Comparison of ENCODE assay signal across 24 cellular contexts in genomic region chr4:180566492-180566891, GRCh38.
"Had no signal": no experiment of that assay in that cellular context is flagged by ENCODE, and none has a peak within 500 bp of the region (broad histone marks: within the 10 kb centered on the region; RNA-seq: fewer than 3 reads in every experiment).

No MANE protein-coding gene starts in this region.

- H3K4me1 Mint-ChIP-seq: activated CD4-positive, alpha-beta T cell treated with anti-CD3 and anti-CD28 coated beads, Interleukin-2, amount 10 ng/mL, durations not matched to agents 7 days and 5 days; activated naive CD8-positive, alpha-beta T cell treated with anti-CD3 and anti-CD28 coated beads, Interleukin-2, amount 50 U/mL, for 24 hours had no signal

- H3K27ac ChIP-seq: brain microvascular endothelial cell, cardiac muscle cell, KMS-11, VCaP had no signal

- H3K36me3 Mint-ChIP-seq: activated CD4-positive, alpha-beta memory T cell treated with anti-CD3 and anti-CD28 coated beads for 36 hours had no signal

- DNase-seq: activated CD4-positive, alpha-beta memory T cell treated with anti-CD3 and anti-CD28 coated beads for 36 hours; activated CD4-positive, alpha-beta T cell treated with anti-CD3 and anti-CD28 coated beads, Interleukin-2, amount 10 ng/mL, durations not matched to agents 7 days and 5 days; activated CD4-positive, CD25-positive, alpha-beta regulatory T cell; activated CD8-positive, alpha-beta memory T cell treated with anti-CD3 and anti-CD28 coated beads for 24 hours; activated effector memory CD4-positive, alpha-beta T cell treated with anti-CD3 and anti-CD28 coated beads, Interleukin-2, amount 50 U/mL, for 16 hours; activated naive CD4-positive, alpha-beta T cell treated with Interleukin-2 at 50 U/mL for 16 hours; activated naive CD8-positive, alpha-beta T cell treated with anti-CD3 and anti-CD28 coated beads, Interleukin-2, amount 50 U/mL, for 24 hours; activated T-cell treated with anti-CD3 and anti-CD28 coated beads, Interleukin-2, amount 50 U/mL, for 4 hours; amniotic stem cell; brain microvascular endothelial cell; NCI-H1092; NCI-H1417 treated with DMSO at 0.1 percent for 48 hours; NCI-H1694 treated with DMSO at 0.1 percent for 48 hours; NCI-H2029 treated with DMSO at 0.1 percent for 48 hours; NCI-H345; NCI-H510A; NCI-H526 treated with DMSO at 0.1 percent for 48 hours; NCI-H82; T-helper 1 cell had no signal

- H3K27me3 ChIP-seq: brain microvascular endothelial cell, cardiac muscle cell had no signal

- H3K4me2 ChIP-seq: KMS-11 had no signal

- H3K4me3 Mint-ChIP-seq: activated CD4-positive, alpha-beta memory T cell treated with anti-CD3 and anti-CD28 coated beads for 36 hours; activated CD4-positive, alpha-beta T cell treated with anti-CD3 and anti-CD28 coated beads, Interleukin-2, amount 10 ng/mL, durations not matched to agents 7 days and 5 days; activated naive CD8-positive, alpha-beta T cell treated with anti-CD3 and anti-CD28 coated beads, Interleukin-2, amount 50 U/mL, for 24 hours; activated T-cell treated with anti-CD3 and anti-CD28 coated beads, Interleukin-2, amount 50 U/mL, for 4 hours had no signal

- H3K9ac ChIP-seq: KMS-11 had no signal

- H3K4me3 ChIP-seq: cardiac muscle cell, SK-N-MC had no signal

- H3K27ac Mint-ChIP-seq: activated CD4-positive, alpha-beta memory T cell treated with anti-CD3 and anti-CD28 coated beads for 36 hours; activated CD4-positive, alpha-beta T cell treated with anti-CD3 and anti-CD28 coated beads, Interleukin-2, amount 10 ng/mL, durations not matched to agents 7 days and 5 days; activated naive CD4-positive, alpha-beta T cell treated with anti-CD3 and anti-CD28 coated beads, Interleukin-2, amount 50 U/mL, for 72 hours; activated naive CD8-positive, alpha-beta T cell treated with anti-CD3 and anti-CD28 coated beads, Interleukin-2, amount 50 U/mL, for 24 hours had no signal

- ATAC-seq: activated naive CD4-positive, alpha-beta T cell treated with anti-CD3 and anti-CD28 coated beads, Interleukin-2, amount 50 U/mL, for 72 hours; activated T-cell treated with anti-CD3 and anti-CD28 coated beads, Interleukin-2, amount 50 U/mL, for 4 hours had no signal

- H3K27me3 Mint-ChIP-seq: activated CD4-positive, alpha-beta memory T cell treated with anti-CD3 and anti-CD28 coated beads for 36 hours; activated CD4-positive, alpha-beta T cell treated with anti-CD3 and anti-CD28 coated beads, Interleukin-2, amount 10 ng/mL, durations not matched to agents 7 days and 5 days; activated naive CD8-positive, alpha-beta T cell treated with anti-CD3 and anti-CD28 coated beads, Interleukin-2, amount 50 U/mL, for 24 hours had no signal

- H3K36me3 ChIP-seq: brain microvascular endothelial cell, cardiac muscle cell had no signal
